15 cellular contexts compared by ENCODE assay signal in genomic region chr14:68244272-68244975, GRCh38.
DNase-seq lines count a peak whose midpoint lies in the region; ATAC-seq and TF ChIP-seq lines count a peak whose summit lies in the region.
"Had no signal": no experiment of that assay in that cellular context is flagged by ENCODE, and none has a peak within 500 bp of the region (broad histone marks: within the 10 kb centered on the region; RNA-seq: fewer than 3 reads in every experiment).

No MANE protein-coding gene starts in this region.

- no peak overlapping the region for H3K4me3 ChIP-seq in breast epithelium
- H3K4me3 ChIP-seq in psoas muscle: no peak overlapping the region
- no peak overlapping the region for H3K4me3 ChIP-seq in upper lobe of right lung
- H3K4me3 ChIP-seq: ovary had no signal

- CTCF ChIA-PET in MCF 10A (lab: Yijun Ruan, JAX) (interaction anchor here (0.6 to 9.5 kb wide), 5 partner anchors 303 to 572 kb away, joined by 3 to 128 read pairs (median 3); no protein-coding TSS in a partner anchor), GM10248 (lab: Yijun Ruan, JAX) (interaction anchor here (1.1 to 15.7 kb wide), 6 partner anchors 9 to 572 kb away, joined by 3 to 176 read pairs (median 5); no protein-coding TSS in a partner anchor)

- TF ChIP-seq CTCF in breast epithelium (IDR thresholded peaks at IDR 0.05): no peak
- TF ChIP-seq CTCF in MCF 10A (IDR thresholded peaks at IDR 0.05; ENCODE audit: unreplicated experiment): no peak
- no peak for TF ChIP-seq CTCF in psoas muscle (IDR thresholded peaks at IDR 0.05)
- no peak for TF ChIP-seq CTCF in upper lobe of right lung (IDR thresholded peaks at IDR 0.05)
- TF ChIP-seq CTCF in GM10248 (IDR thresholded peaks at IDR 0.05; ENCODE audit: control extremely low read depth, extremely low read depth, low read depth, missing control alignments): no peak

- BruUV-seq in MCF 10A (replicated peaks; lab: Mats Ljungman, UMichigan): no TSS peak

- no peaks in the 10 kb centered on the region for H3K9me3 Mint-ChIP-seq in MCF 10A (ENCODE audit: unreplicated experiment)
- H3K9me3 Mint-ChIP-seq: activated naive CD4-positive, alpha-beta T cell treated with anti-CD3 and anti-CD28 coated beads, Interleukin-2, amount 10 ng/mL, durations not matched to agents 7 days and 5 days; HFFc6 had no signal

- H3K4me1 Mint-ChIP-seq in MCF 10A (ENCODE audit: insufficient read depth, unreplicated experiment): peaks cover 26% of the 10 kb centered on the region

- TF ChIP-seq POLR2A in breast epithelium (IDR thresholded peaks at IDR 0.05): no peak

- no peak for ATAC-seq in psoas muscle
- ATAC-seq in upper lobe of right lung: no peak

- POLR2A ChIA-PET in MCF 10A (lab: Yijun Ruan, JAX) (interaction anchor here (0.6 to 13.7 kb wide), 7 partner anchors 11 to 544 kb away, joined by 3 to 267 read pairs (median 4); partner anchors contain the start of gene ZFP36L1), GM10248 (lab: Yijun Ruan, JAX) (no interaction called here)

- intact Hi-C loops in breast epithelium (cut with DNase I; ENCODE audit: low total_unique reads) (no loop called here), MCF 10A (cut with micrococcal nuclease) (no loop called here), psoas muscle (cut with DNase I) (loop anchor here (2.0 to 10.0 kb wide), 3 partner anchors 160 to 572 kb away; no protein-coding TSS in a partner anchor), upper lobe of right lung (cut with DNase I) (loop anchor here (10.0 kb wide), 3 partner anchors 300 to 570 kb away; no protein-coding TSS in a partner anchor)

- H3K4me1 ChIP-seq in breast epithelium: peaks cover 11 to 46% of the 10 kb centered on the region in 2 donors
- H3K4me1 ChIP-seq in psoas muscle: peaks cover 94% of the 10 kb centered on the region
- peaks cover 62% of the 10 kb centered on the region for H3K4me1 ChIP-seq in upper lobe of right lung

- WGBS in psoas muscle, 3 donors: 38 to 42% (median 41%) methylated on average over 4 of the region's 4 CpGs

- DNase-seq in breast epithelium (ENCODE audit: low spot score in 2 of 2): no peak
- DNase-seq in MCF 10A (ENCODE audit: unreplicated experiment): no peak
- DNase-seq in globus pallidus (ENCODE audit: low spot score): peak; percentile 41
- DNase-seq in psoas muscle: no peak
- no peak for DNase-seq in upper lobe of right lung
- no peak for DNase-seq in NCI-H2171 (lab: John Stamatoyannopoulos, UW)
- no peak for DNase-seq in GM10248 (ENCODE audit: extremely low spot score)
- no peak for DNase-seq in NCI-H510A treated with DMSO at 0.1 percent for 48 hours (lab: John Stamatoyannopoulos, UW)
- DNase-seq: 8988T; activated naive CD4-positive, alpha-beta T cell treated with anti-CD3 and anti-CD28 coated beads, Interleukin-2, amount 10 ng/mL, durations not matched to agents 7 days and 5 days; HFFc6; NCI-H1048; NCI-H524; ovary; SHP77 had no signal

- H3K4me3 Mint-ChIP-seq in MCF 10A (ENCODE audit: unreplicated experiment): no peak overlapping the region
- H3K4me3 Mint-ChIP-seq: activated naive CD4-positive, alpha-beta T cell treated with anti-CD3 and anti-CD28 coated beads, Interleukin-2, amount 10 ng/mL, durations not matched to agents 7 days and 5 days; HFFc6 had no signal

- no peak overlapping the region for H3K27ac Mint-ChIP-seq in MCF 10A (ENCODE audit: low read depth, unreplicated experiment)
- H3K27ac Mint-ChIP-seq: activated naive CD4-positive, alpha-beta T cell treated with anti-CD3 and anti-CD28 coated beads, Interleukin-2, amount 10 ng/mL, durations not matched to agents 7 days and 5 days; HFFc6 had no signal

- H3K9me3 ChIP-seq in breast epithelium (no peaks in the 10 kb centered on the region), psoas muscle (no peaks in the 10 kb centered on the region), upper lobe of right lung (no peaks in the 10 kb centered on the region)
- H3K9me3 ChIP-seq: ovary had no signal

- H3K36me3 Mint-ChIP-seq in MCF 10A (ENCODE audit: insufficient read depth, unreplicated experiment): no peaks in the 10 kb centered on the region
- H3K36me3 Mint-ChIP-seq: activated naive CD4-positive, alpha-beta T cell treated with anti-CD3 and anti-CD28 coated beads, Interleukin-2, amount 10 ng/mL, durations not matched to agents 7 days and 5 days had no signal

- H3K36me3 ChIP-seq in breast epithelium (no peaks in the 10 kb centered on the region), psoas muscle (ENCODE audit: insufficient read depth in 1 of 2, low read depth in 1 of 2) (no peaks in the 10 kb centered on the region), upper lobe of right lung (no peaks in the 10 kb centered on the region)
- H3K36me3 ChIP-seq: ovary had no signal

- H3K27me3 ChIP-seq in breast epithelium (no peaks in the 10 kb centered on the region), psoas muscle (ENCODE audit: insufficient read depth in 3 of 3, low read length in 2 of 3) (no peaks in the 10 kb centered on the region), upper lobe of right lung (no peaks in the 10 kb centered on the region)
- H3K27me3 ChIP-seq: ovary had no signal

- H3K27me3 Mint-ChIP-seq in MCF 10A (ENCODE audit: insufficient read depth, unreplicated experiment): no peaks in the 10 kb centered on the region
- H3K27me3 Mint-ChIP-seq: activated naive CD4-positive, alpha-beta T cell treated with anti-CD3 and anti-CD28 coated beads, Interleukin-2, amount 10 ng/mL, durations not matched to agents 7 days and 5 days had no signal

- H3K27ac ChIP-seq in breast epithelium (peak overlapping the region; percentile 90 to 92), psoas muscle (peak overlapping the region; percentile 89), upper lobe of right lung (peak overlapping the region; percentile 21)

Comparison
In these comparisons a context has a peak if more than half of its experiments do, and no peak if none do; other contexts are left out.
1. H3K27ac ChIP-seq: peak in every context shown above with its lines; median percentile 91 in breast epithelium; 89 in psoas muscle; 21 in upper lobe of right lung.
2. intact Hi-C loops: an anchor here in psoas muscle (2.0 to 10.0 kb wide) and upper lobe of right lung (10.0 kb wide); none called in breast epithelium and MCF 10A.